In genomic region chr10:72096115-72097000, GRCh38 we compare ENCODE assay signal across 9 cellular contexts. TPM values are rescaled to one million over a fixed set of nuclear protein-coding genes. Genes with fewer than 3 reads are reported as not detected.
A peak's percentile ranks its signal among the peaks of the same experiment; 100 is the strongest.
DNase-seq lines count a peak whose midpoint lies in the region.
"Had no signal": no experiment of that assay in that cellular context is flagged by ENCODE, and none has a peak within 500 bp of the region (broad histone marks: within the 10 kb centered on the region; RNA-seq: fewer than 3 reads in every experiment).

No MANE protein-coding gene starts in this region.

- peaks cover 59% of the 10 kb centered on the region for H3K4me1 Mint-ChIP-seq in activated naive CD8-positive, alpha-beta T cell treated with anti-CD3 and anti-CD28 coated beads for 36 hours

- no peak overlapping the region for H3K9ac ChIP-seq in Karpas-422 (ENCODE audit: low read length)

- H3K27ac ChIP-seq in Karpas-422 (ENCODE audit: low read length), result no peak overlapping the region

- H3K36me3 ChIP-seq in Karpas-422 (ENCODE audit: insufficient read depth, low read length), result no peaks in the 10 kb centered on the region

- H3K9me3 ChIP-seq in Karpas-422 (ENCODE audit: low read length), result no peaks in the 10 kb centered on the region

- no peaks in the 10 kb centered on the region for H3K79me2 ChIP-seq in Karpas-422 (ENCODE audit: low read length)

- H4K20me1 ChIP-seq in Karpas-422 (ENCODE audit: insufficient read depth, low read depth, low read length), result no peaks in the 10 kb centered on the region

- H3K27me3 ChIP-seq in Karpas-422 (ENCODE audit: low read length), result no peaks in the 10 kb centered on the region

- peaks cover 51% of the 10 kb centered on the region for H3K36me3 Mint-ChIP-seq in activated naive CD8-positive, alpha-beta T cell treated with anti-CD3 and anti-CD28 coated beads for 36 hours

- H3K4me2 ChIP-seq in Karpas-422 (ENCODE audit: low read depth, low read length, poor library complexity, severe bottlenecking), result no peak overlapping the region

- DNase-seq in stimulated activated naive CD4-positive, alpha-beta T cell treated with Interleukin-2 at 50 U/mL for 16 hours (lab: John Stamatoyannopoulos, UW), result peak; percentile 29
- no peak for DNase-seq in stimulated activated naive CD4-positive, alpha-beta T cell (lab: John Stamatoyannopoulos, UW)
- no peak for DNase-seq in activated naive CD8-positive, alpha-beta T cell treated with anti-CD3 and anti-CD28 coated beads for 36 hours
- DNase-seq in left kidney (ENCODE audit: low read depth, low spot score) (peak; percentile 78), Kasumi-1 (lab: John Stamatoyannopoulos, UW) (no peak), activated gamma-delta T cell (lab: John Stamatoyannopoulos, UW) (no peak), Karpas-422 (no peak), SKM-1 treated with dmso at 0.1 percent for 144 hours (lab: John Stamatoyannopoulos, UW; ENCODE audit: unreplicated experiment) (no peak)
- DNase-seq: endodermal cell had no signal

- no peaks in the 10 kb centered on the region for H3K4me1 ChIP-seq in Karpas-422 (ENCODE audit: low read length)

- H3K27ac Mint-ChIP-seq in activated naive CD8-positive, alpha-beta T cell treated with anti-CD3 and anti-CD28 coated beads for 36 hours, result peak overlapping the region; percentile 81
- H3K27ac Mint-ChIP-seq: endodermal cell had no signal

- no peak overlapping the region for H2AFZ ChIP-seq in Karpas-422 (ENCODE audit: low read length)

- H3K4me3 ChIP-seq in Karpas-422 (ENCODE audit: low read length), result no peak overlapping the region

- H3K9me2 ChIP-seq in Karpas-422 (replicated peaks; ENCODE audit: insufficient read depth, low read length), result no peaks in the 10 kb centered on the region

- peak overlapping the region; percentile 37 for H3K4me3 Mint-ChIP-seq in activated naive CD8-positive, alpha-beta T cell treated with anti-CD3 and anti-CD28 coated beads for 36 hours
- H3K4me3 Mint-ChIP-seq: endodermal cell had no signal

- H3K27me3 Mint-ChIP-seq in activated naive CD8-positive, alpha-beta T cell treated with anti-CD3 and anti-CD28 coated beads for 36 hours, result no peaks in the 10 kb centered on the region

- peaks cover 4% of the 10 kb centered on the region for H3K9me3 Mint-ChIP-seq in activated naive CD8-positive, alpha-beta T cell treated with anti-CD3 and anti-CD28 coated beads for 36 hours
- H3K9me3 Mint-ChIP-seq: endodermal cell had no signal

RNA-seq across cellular contexts. Expression of gene SPOCK2, which starts 8.0 kb away (rescaled TPM):
- 100 to 1,000 TPM; 136 to 142 TPM for total RNA-seq in activated naive CD8-positive, alpha-beta T cell treated with anti-CD3 and anti-CD28 coated beads for 36 hours
- total RNA-seq in Karpas-422 (2014; rRNA removed; shearing (Covaris generic); ENCODE audit: low replicate concordance), result 4.4 TPM in 1 of 2 replicates, not detected in the other

Comparison
In these comparisons a context has a peak if more than half of its experiments do, and no peak if none do; other contexts are left out.
1. DNase-seq: peak in stimulated activated naive CD4-positive, alpha-beta T cell treated with Interleukin-2 at 50 U/mL for 16 hours (single experiment) and left kidney (single experiment); none in stimulated activated naive CD4-positive, alpha-beta T cell (0 of 6), activated naive CD8-positive, alpha-beta T cell treated with anti-CD3 and anti-CD28 coated beads for 36 hours (single experiment), Kasumi-1 (0 of 2), activated gamma-delta T cell (single experiment), Karpas-422 (single experiment) and SKM-1 treated with dmso at 0.1 percent for 144 hours (single experiment).
2. RNA of gene SPOCK2, which starts 8.0 kb away (total RNA-seq): 136 to 142 TPM in activated naive CD8-positive, alpha-beta T cell treated with anti-CD3 and anti-CD28 coated beads for 36 hours; 4.4 TPM in Karpas-422; every median in the first group is over 10 times any median in the second.